ENCODE assay signal across 11 cellular contexts in genomic region chr18:57970356-57971095, GRCh38.
A peak's percentile ranks its signal among the peaks of the same experiment; 100 is the strongest.
DNase-seq lines count a peak whose midpoint lies in the region; ATAC-seq and TF ChIP-seq lines count a peak whose summit lies in the region.
"Had no signal": no experiment of that assay in that cellular context is flagged by ENCODE, and none has a peak within 500 bp of the region (broad histone marks: within the 10 kb centered on the region; RNA-seq: fewer than 3 reads in every experiment).

No MANE protein-coding gene starts in this region.

- H3K36me3 ChIP-seq in DOHH2 (ENCODE audit: control insufficient read depth, low read length): no peaks in the 10 kb centered on the region
- no peaks in the 10 kb centered on the region for H3K36me3 ChIP-seq in upper lobe of left lung

- TF ChIP-seq CTCF in DOHH2 (IDR thresholded peaks at IDR 0.05; ENCODE audit: low read depth, low read length, poor library complexity, severe bottlenecking) (peak; percentile 78), astrocyte of the spinal cord (IDR thresholded peaks at IDR 0.05; ENCODE audit: low read depth, low read length) (peak; percentile 37), mesothelial cell of epicardium (IDR thresholded peaks at IDR 0.05; ENCODE audit: unreplicated experiment) (peak; percentile 20), upper lobe of left lung (IDR thresholded peaks at IDR 0.05) (no peak), lower leg skin (IDR thresholded peaks at IDR 0.05) (no peak)

- no peak for TF ChIP-seq POLR2A in upper lobe of left lung (IDR thresholded peaks at IDR 0.05)
- TF ChIP-seq POLR2A in lower leg skin (IDR thresholded peaks at IDR 0.05): no peak

- DNase-seq in HuH-7 (ENCODE audit: low spot score) (peak; percentile 26), astrocyte of the spinal cord (ENCODE audit: low read depth, low spot score) (no peak), mesothelial cell of epicardium (ENCODE audit: low spot score in 2 of 2, unreplicated experiment in 2 of 2) (no peak), GM03348 (ENCODE audit: low spot score) (no peak), upper lobe of left lung (no peak), lower leg skin (ENCODE audit: low spot score in 2 of 2) (no peak), medulla oblongata (ENCODE audit: extremely low spot score) (no peak)
- DNase-seq: hippocampal formation; NCI-H1930; stimulated activated naive CD4-positive, alpha-beta T cell had no signal

- no peak for ATAC-seq in upper lobe of left lung (ENCODE audit: low FRiP score in 2 of 2)

- intact Hi-C loops in lower leg skin (cut with DNase I; ENCODE audit: low total_unique reads): no loop called here

- in situ Hi-C loops in astrocyte of the spinal cord (cut with HindIII; ENCODE audit: low sequenced_read_pairs): no loop called here

- H3K4me2 ChIP-seq in DOHH2 (ENCODE audit: low read length): no peak overlapping the region

- WGBS in upper lobe of left lung, 2 donors: 87 to 90% methylated on average over 12 of the region's 12 CpGs
- 81 to 87% methylated on average over 12 of the region's 12 CpGs for WGBS in lower leg skin, 2 donors

- H3K4me1 ChIP-seq in DOHH2 (ENCODE audit: control insufficient read depth, low read length) (peaks cover 26% of the 10 kb centered on the region), upper lobe of left lung (peaks cover 0 to 4% (median 0%) of the 10 kb centered on the region in 4 donors)

- H3K9me3 Mint-ChIP-seq in mesothelial cell of epicardium: peaks cover 2% of the 10 kb centered on the region

- no peaks in the 10 kb centered on the region for H3K9me2 ChIP-seq in DOHH2 (replicated peaks; ENCODE audit: control insufficient read depth, low read length)

- no peaks in the 10 kb centered on the region for H3K4me1 Mint-ChIP-seq in mesothelial cell of epicardium

- no peak overlapping the region for H3K27ac ChIP-seq in DOHH2 (ENCODE audit: low read depth, low read length)
- H3K27ac ChIP-seq in upper lobe of left lung: no peak overlapping the region

- H4K20me1 ChIP-seq in DOHH2 (ENCODE audit: control insufficient read depth, insufficient read depth, low read depth, low read length): no peaks in the 10 kb centered on the region

- no peak overlapping the region for H3K4me3 ChIP-seq in DOHH2 (ENCODE audit: low read length)
- no peak overlapping the region for H3K4me3 ChIP-seq in astrocyte of the spinal cord (ENCODE audit: low read depth, low read length)
- no peak overlapping the region for H3K4me3 ChIP-seq in upper lobe of left lung
- H3K4me3 ChIP-seq in lower leg skin (ENCODE audit: low read depth, poor library complexity, severe bottlenecking): no peak overlapping the region

- H3K79me2 ChIP-seq in DOHH2 (ENCODE audit: control insufficient read depth, low read length): no peaks in the 10 kb centered on the region

- H3K9me3 ChIP-seq in DOHH2 (ENCODE audit: control insufficient read depth, insufficient read depth, low read length): no peaks in the 10 kb centered on the region
- no peaks in the 10 kb centered on the region for H3K9me3 ChIP-seq in upper lobe of left lung

- H3K36me3 Mint-ChIP-seq in mesothelial cell of epicardium: no peaks in the 10 kb centered on the region

- no peak overlapping the region for H3K27ac Mint-ChIP-seq in mesothelial cell of epicardium

- peaks cover 9% of the 10 kb centered on the region for H3K27me3 Mint-ChIP-seq in mesothelial cell of epicardium (ENCODE audit: low read depth)

- no peak overlapping the region for H3K4me3 Mint-ChIP-seq in mesothelial cell of epicardium

- H3K27me3 ChIP-seq in DOHH2 (ENCODE audit: control insufficient read depth, low read length) (no peaks in the 10 kb centered on the region), upper lobe of left lung (no peaks in the 10 kb centered on the region)

- no peak for TF ChIP-seq EP300 in upper lobe of left lung (IDR thresholded peaks at IDR 0.05)

- H3F3A ChIP-seq in DOHH2 (ENCODE audit: control insufficient read depth, insufficient read depth): 0 out of 2 replicates have a peak, but pooled peaks cover 3% of the 10 kb centered on the region

Comparison
In these comparisons a context has a peak if more than half of its experiments do, and no peak if none do; other contexts are left out.
1. CTCF ChIP-seq: peak in DOHH2 (single experiment), astrocyte of the spinal cord (single experiment) and mesothelial cell of epicardium (single experiment); none in upper lobe of left lung (0 of 6) and lower leg skin (0 of 3).